In genomic region chr13:51958217-51958547, GRCh38 we compare ENCODE assay signal across 17 cellular contexts. TPM values are rescaled to one million over a fixed set of nuclear protein-coding genes. Genes with fewer than 3 reads are reported as not detected.
DNase-seq lines count a peak whose midpoint lies in the region; ATAC-seq and TF ChIP-seq lines count a peak whose summit lies in the region.
"Had no signal": no experiment of that assay in that cellular context is flagged by ENCODE, and none has a peak within 500 bp of the region (broad histone marks: within the 10 kb centered on the region; RNA-seq: fewer than 3 reads in every experiment).

No MANE protein-coding gene starts in this region.

- intact Hi-C loops in PC-3 (cut with micrococcal nuclease): no loop called here

- no peak overlapping the region for H3K4me3 ChIP-seq in PC-3 (ENCODE audit: low read length)
- H3K4me3 ChIP-seq in muscle layer of duodenum (ENCODE audit: low read depth in 1 of 2, low read length in 2 of 2): no peak overlapping the region
- H3K4me3 ChIP-seq: ascending aorta, heart left ventricle, prostate gland, suprapubic skin had no signal

- no peaks in the 10 kb centered on the region for H3K27me3 ChIP-seq in PC-3 (ENCODE audit: low read length)
- H3K27me3 ChIP-seq in muscle layer of duodenum (ENCODE audit: low read depth, low read length): no peaks in the 10 kb centered on the region
- H3K27me3 ChIP-seq: ascending aorta, heart left ventricle, suprapubic skin had no signal

- no TSS peak for BruUV-seq in PC-3 (replicated peaks; lab: Mats Ljungman, UMichigan)

- H3K27ac ChIP-seq in PC-3 (ENCODE audit: low read length) (peak overlapping the region; percentile 63), muscle layer of duodenum (ENCODE audit: low read length) (peak overlapping the region; percentile 6)
- H3K27ac ChIP-seq: ascending aorta, heart left ventricle, prostate gland, suprapubic skin had no signal

- ATAC-seq in HG02870 (IDR thresholded peaks at IDR 0.05; ENCODE audit: unreplicated experiment) (peak; percentile 17), PC-3 (peak; percentile 93), GM19452 (IDR thresholded peaks at IDR 0.05; ENCODE audit: unreplicated experiment) (no peak), GM19467 (IDR thresholded peaks at IDR 0.05; ENCODE audit: unreplicated experiment) (no peak)
- ATAC-seq: heart left ventricle had no signal

- H3K36me3 ChIP-seq in PC-3 (ENCODE audit: low read depth, low read length): no peaks in the 10 kb centered on the region
- H3K36me3 ChIP-seq in muscle layer of duodenum (ENCODE audit: control insufficient read depth in 1 of 2, insufficient read depth in 2 of 2, low read length in 2 of 2): no peaks in the 10 kb centered on the region
- H3K36me3 ChIP-seq: prostate gland, suprapubic skin had no signal

- H3K9ac ChIP-seq in PC-3 (ENCODE audit: low read length): no peak overlapping the region

- H3K4me2 ChIP-seq in PC-3 (ENCODE audit: low read length): peak overlapping the region; percentile 44

- peak overlapping the region; percentile 53; the same call in 1 of the 2 replicates for H2AFZ ChIP-seq in PC-3 (ENCODE audit: low read length)

- DNase-seq in DMS153 treated with DMSO at 0.1 percent for 48 hours (lab: John Stamatoyannopoulos, UW; ENCODE audit: unreplicated experiment): peak; percentile 29
- DNase-seq in PC-3: peak; percentile 69
- no peak for DNase-seq in cerebellar cortex (ENCODE audit: low spot score)
- no peak for DNase-seq in midbrain (lab: John Stamatoyannopoulos, UW)
- DNase-seq: activated naive CD4-positive, alpha-beta T cell treated with anti-CD3 and anti-CD28 coated beads for 36 hours; activated T-cell treated with anti-CD3 and anti-CD28 coated beads, Interleukin-2, amount 50 U/mL, for 1 hour; GDM1; heart left ventricle; MV-4-11; stimulated activated CD8-positive, alpha-beta memory T cell treated with anti-CD3 and anti-CD28 coated beads, Interleukin-4, amount 100 ng/mL, for 48 hours had no signal

- H3K4me1 ChIP-seq in PC-3 (ENCODE audit: insufficient read depth, low read length): peaks cover 20% of the 10 kb centered on the region
- peaks cover 0 to 4% of the 10 kb centered on the region in 2 donors for H3K4me1 ChIP-seq in muscle layer of duodenum (ENCODE audit: control insufficient read depth in 1 of 2, insufficient read depth in 2 of 2, low read length in 2 of 2)
- H3K4me1 ChIP-seq: ascending aorta, heart left ventricle, prostate gland, suprapubic skin had no signal

- H3K9me3 ChIP-seq in PC-3 (ENCODE audit: low read length) (no peaks in the 10 kb centered on the region), muscle layer of duodenum (ENCODE audit: control insufficient read depth in 1 of 2, low read length in 2 of 2) (no peaks in the 10 kb centered on the region)
- H3K9me3 ChIP-seq: ascending aorta, heart left ventricle, prostate gland, suprapubic skin had no signal

- no peaks in the 10 kb centered on the region for H4K20me1 ChIP-seq in PC-3 (ENCODE audit: low read length)

- H3K9me2 ChIP-seq in PC-3 (replicated peaks; ENCODE audit: low read length): no peaks in the 10 kb centered on the region

- H3F3A ChIP-seq in PC-3 (ENCODE audit: low read length, unreplicated experiment): no peaks in the 10 kb centered on the region

- CTCF ChIA-PET in PC-3 (lab: Charles Lee): interaction anchor here (0.6 to 0.8 kb wide), 2 partner anchors 46 to 54 kb away, joined by 3 to 5 read pairs; partner anchors contain the start of gene ALG11

- H3K79me2 ChIP-seq in PC-3 (ENCODE audit: low read length): no peaks in the 10 kb centered on the region

- POLR2A ChIA-PET in PC-3 (lab: Charles Lee; ENCODE audit: unreplicated experiment): no interaction called here

- TF ChIP-seq CTCF in PC-3 (conservative IDR thresholded peaks at IDR 0.05; ENCODE audit: low read depth, low read length): no peak

RNA-seq across cellular contexts. Expression of gene ATP7B, which starts 53.1 kb away (rescaled TPM):
- 4.4 and 5.2 TPM in 2 replicates for total RNA-seq in PC-3 (2014; rRNA removed)

RNA-seq across cellular contexts. Expression of gene ALG11, which starts 54.0 kb away (rescaled TPM):
- total RNA-seq in PC-3 (2014; rRNA removed): 7.3 and 9.0 TPM in 2 replicates

Comparison
In these comparisons a context has a peak if more than half of its experiments do, and no peak if none do; other contexts are left out.
1. DNase-seq: peak in DMS153 treated with DMSO at 0.1 percent for 48 hours (single experiment) and PC-3 (single experiment); none in cerebellar cortex (single experiment) and midbrain (single experiment).
2. ATAC-seq: peak in HG02870 (single experiment) and PC-3 (single experiment); none in GM19452 (single experiment) and GM19467 (single experiment).